ENCODE assay signal across 28 cellular contexts in genomic region chr5:34868736-34869135, GRCh38. TPM values are rescaled to one million over a fixed set of nuclear protein-coding genes. Genes with fewer than 3 reads are reported as not detected.
"Had no signal": no experiment of that assay in that cellular context is flagged by ENCODE, and none has a peak within 500 bp of the region (broad histone marks: within the 10 kb centered on the region; RNA-seq: fewer than 3 reads in every experiment).

No MANE protein-coding gene starts in this region.

- H3K4me2 ChIP-seq: KMS-11 had no signal

- H3K4me3 Mint-ChIP-seq: activated B cell treated with CpG ODN at 0.5 μM for 24 hours; activated CD4-positive, alpha-beta memory T cell treated with anti-CD3 and anti-CD28 coated beads, Interleukin-2, amount 10 ng/mL, durations not matched to agents 7 days and 5 days; activated CD4-positive, alpha-beta T cell treated with anti-CD3 and anti-CD28 coated beads for 36 hours; activated naive CD8-positive, alpha-beta T cell treated with anti-CD3 and anti-CD28 coated beads, Interleukin-2, amount 10 ng/mL, durations not matched to agents 7 days and 5 days; IgD-negative memory B cell; T-cell had no signal

- H3K9me3 Mint-ChIP-seq: activated B cell treated with CpG ODN at 0.5 μM for 24 hours; activated CD4-positive, alpha-beta memory T cell treated with anti-CD3 and anti-CD28 coated beads, Interleukin-2, amount 10 ng/mL, durations not matched to agents 7 days and 5 days; activated naive CD8-positive, alpha-beta T cell treated with anti-CD3 and anti-CD28 coated beads, Interleukin-2, amount 10 ng/mL, durations not matched to agents 7 days and 5 days; IgD-negative memory B cell; T-cell had no signal

- H3K36me3 ChIP-seq: adrenal gland, breast epithelium had no signal

- DNase-seq: activated B cell treated with CpG ODN at 0.5 μM for 24 hours; activated CD4-positive, alpha-beta memory T cell treated with anti-CD3 and anti-CD28 coated beads, Interleukin-2, amount 10 ng/mL, durations not matched to agents 7 days and 5 days; activated CD4-positive, alpha-beta T cell treated with anti-CD3 and anti-CD28 coated beads for 36 hours; activated CD4-positive, alpha-beta T cell treated with anti-CD3 and anti-CD28 coated beads, Interleukin-2, amount 50 U/mL, for 1 hour; activated naive CD4-positive, alpha-beta T cell treated with anti-CD3 and anti-CD28 coated beads, Interleukin-2, amount 50 U/mL, for 16 hours; activated naive CD8-positive, alpha-beta T cell treated with anti-CD3 and anti-CD28 coated beads, Interleukin-2, amount 10 ng/mL, durations not matched to agents 7 days and 5 days; activated T-cell treated with anti-CD3 and anti-CD28 coated beads for 4 hours; adrenal gland; aorta; NCI-H1092; NCI-H1417; NCI-H1930; NCI-H2171; NCI-H345; NCI-H510A; NCI-H526 treated with DMSO at 0.1 percent for 48 hours; NCI-H82; OCI-M1; RPMI8226; T-cell; T-helper 2 cell; T1000 had no signal

- H3K4me1 Mint-ChIP-seq: activated B cell treated with CpG ODN at 0.5 μM for 24 hours; activated CD4-positive, alpha-beta memory T cell treated with anti-CD3 and anti-CD28 coated beads, Interleukin-2, amount 10 ng/mL, durations not matched to agents 7 days and 5 days; activated CD4-positive, alpha-beta T cell treated with anti-CD3 and anti-CD28 coated beads for 36 hours; activated naive CD8-positive, alpha-beta T cell treated with anti-CD3 and anti-CD28 coated beads, Interleukin-2, amount 10 ng/mL, durations not matched to agents 7 days and 5 days; IgD-negative memory B cell; T-cell had no signal

- H3K27ac ChIP-seq: adrenal gland, breast epithelium, KMS-11, SK-N-MC had no signal

- H3K27me3 ChIP-seq: adrenal gland, breast epithelium had no signal

- ATAC-seq: activated CD4-positive, alpha-beta T cell treated with anti-CD3 and anti-CD28 coated beads for 36 hours; Panc1; Right ventricle myocardium inferior; T-cell had no signal

- H3K27ac Mint-ChIP-seq: activated B cell treated with CpG ODN at 0.5 μM for 24 hours; activated CD4-positive, alpha-beta memory T cell treated with anti-CD3 and anti-CD28 coated beads, Interleukin-2, amount 10 ng/mL, durations not matched to agents 7 days and 5 days; activated CD4-positive, alpha-beta T cell treated with anti-CD3 and anti-CD28 coated beads for 36 hours; activated naive CD8-positive, alpha-beta T cell treated with anti-CD3 and anti-CD28 coated beads, Interleukin-2, amount 10 ng/mL, durations not matched to agents 7 days and 5 days; IgD-negative memory B cell; T-cell had no signal

- H3K9me3 ChIP-seq: adrenal gland, breast epithelium had no signal

- H3K4me3 ChIP-seq: adrenal gland, breast epithelium, SK-N-MC had no signal

- H3K27me3 Mint-ChIP-seq: activated CD4-positive, alpha-beta memory T cell treated with anti-CD3 and anti-CD28 coated beads, Interleukin-2, amount 10 ng/mL, durations not matched to agents 7 days and 5 days; activated CD4-positive, alpha-beta T cell treated with anti-CD3 and anti-CD28 coated beads for 36 hours; activated naive CD8-positive, alpha-beta T cell treated with anti-CD3 and anti-CD28 coated beads, Interleukin-2, amount 10 ng/mL, durations not matched to agents 7 days and 5 days; IgD-negative memory B cell had no signal

- H3K36me3 Mint-ChIP-seq: activated naive CD8-positive, alpha-beta T cell treated with anti-CD3 and anti-CD28 coated beads, Interleukin-2, amount 10 ng/mL, durations not matched to agents 7 days and 5 days had no signal

- H3K4me1 ChIP-seq: breast epithelium had no signal

- H3K9ac ChIP-seq: KMS-11 had no signal

RNA-seq across cellular contexts. Expression of gene TTC23L, which starts 29.8 kb away (rescaled TPM):
- total RNA-seq: activated B cell treated with CpG ODN at 0.5 μM for 24 hours; activated CD4-positive, alpha-beta memory T cell treated with anti-CD3 and anti-CD28 coated beads, Interleukin-2, amount 10 ng/mL, durations not matched to agents 7 days and 5 days; activated naive CD8-positive, alpha-beta T cell treated with anti-CD3 and anti-CD28 coated beads, Interleukin-2, amount 10 ng/mL, durations not matched to agents 7 days and 5 days; Right ventricle myocardium inferior had no signal
- polyA plus RNA-seq: IgD-negative memory B cell had no signal
